ENCODE assay signal across 31 cellular contexts in the genomic region with DNA sequence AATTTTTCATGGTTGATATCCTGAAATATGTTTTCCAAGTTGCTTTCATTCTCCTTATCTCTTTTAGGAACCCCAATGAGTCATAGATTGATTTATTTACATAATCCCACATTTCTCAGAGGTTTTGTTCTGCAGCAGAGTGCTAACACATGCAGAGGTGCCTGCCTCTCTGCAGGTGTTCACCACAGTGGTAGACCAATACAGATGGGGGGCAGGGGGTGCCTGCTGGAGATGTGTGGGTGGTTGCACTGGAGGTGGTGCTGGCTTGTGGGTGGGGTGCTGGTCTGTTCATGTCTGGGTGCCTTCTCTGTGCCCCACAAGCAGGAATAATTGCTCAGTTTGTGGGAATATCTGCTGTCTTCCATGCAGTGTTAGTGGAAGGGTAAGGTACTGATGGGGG.
"Had no signal": no experiment of that assay in that cellular context is flagged by ENCODE, and none has a peak within 500 bp of the region (broad histone marks: within the 10 kb centered on the region; RNA-seq: fewer than 3 reads in every experiment).

No MANE protein-coding gene starts in this region.

- H2AFZ ChIP-seq: PC-9 had no signal

- H3K4me1 ChIP-seq: SJCRH30 had no signal

- ATAC-seq: Panc1, Right ventricle myocardium inferior, SK-N-SH treated with all-trans-retinoic acid at 6 μM for 48 hours had no signal

- H3K4me3 ChIP-seq: MG63, PC-9, SJCRH30, SK-N-MC had no signal

- DNase-seq: Karpas-422, MG63, NCI-H1048, NCI-H1092 treated with DMSO at 0.1 percent for 48 hours, NCI-H1105 treated with DMSO at 0.1 percent for 48 hours, NCI-H1417, NCI-H1436, NCI-H146, NCI-H1694, NCI-H187, NCI-H1930, NCI-H2081, NCI-H2171 treated with DMSO at 0.1 percent for 48 hours, NCI-H2227 treated with DMSO at 0.1 percent for 48 hours, NCI-H446 treated with DMSO at 0.1 percent for 48 hours, NCI-H510A, NCI-H524, NCI-H526, NCI-H69, NCI-H748 treated with DMSO at 0.1 percent for 48 hours, NCI-H82, PC-9, SHP77, SIG-M5, SJCRH30 had no signal

- H3K9me3 ChIP-seq: MG63, SJCRH30 had no signal

- H3K27me3 ChIP-seq: MG63, SJCRH30 had no signal

- H3K9ac ChIP-seq: KMS-11 had no signal

- H3K4me2 ChIP-seq: KMS-11, PC-9 had no signal

- H3K27ac ChIP-seq: KMS-11, PC-9, RWPE1, SJCRH30, SK-N-MC had no signal

- H3K36me3 ChIP-seq: MG63, SJCRH30 had no signal
